1 cellular context compared by ENCODE assay signal in the genomic region with DNA sequence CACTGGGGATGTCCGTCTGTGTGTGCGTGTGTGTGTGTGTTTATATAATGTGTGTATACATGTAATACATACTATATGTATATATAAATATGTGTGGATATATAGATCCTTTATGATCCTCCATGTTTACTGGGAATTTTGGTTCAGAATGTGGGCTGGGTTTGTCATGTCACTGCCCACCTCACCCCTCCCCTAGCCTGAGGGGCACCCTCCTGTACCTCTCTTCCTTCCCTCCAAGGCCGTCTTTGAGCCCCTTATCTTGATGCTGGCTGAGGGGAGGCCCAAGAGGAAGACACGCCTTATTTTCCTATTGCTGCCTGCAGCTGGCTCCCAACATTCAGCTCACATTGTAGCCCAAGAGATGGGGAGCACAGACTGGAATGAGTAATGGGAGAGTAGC.
TF ChIP-seq lines count a peak whose summit lies in the region.

No MANE protein-coding gene starts in this region.

TF ChIP-seq in K562, 482 proteins besides CTCF, POLR2A, EP300 and RAD21:
- TF ChIP-seq, protein P1, sequence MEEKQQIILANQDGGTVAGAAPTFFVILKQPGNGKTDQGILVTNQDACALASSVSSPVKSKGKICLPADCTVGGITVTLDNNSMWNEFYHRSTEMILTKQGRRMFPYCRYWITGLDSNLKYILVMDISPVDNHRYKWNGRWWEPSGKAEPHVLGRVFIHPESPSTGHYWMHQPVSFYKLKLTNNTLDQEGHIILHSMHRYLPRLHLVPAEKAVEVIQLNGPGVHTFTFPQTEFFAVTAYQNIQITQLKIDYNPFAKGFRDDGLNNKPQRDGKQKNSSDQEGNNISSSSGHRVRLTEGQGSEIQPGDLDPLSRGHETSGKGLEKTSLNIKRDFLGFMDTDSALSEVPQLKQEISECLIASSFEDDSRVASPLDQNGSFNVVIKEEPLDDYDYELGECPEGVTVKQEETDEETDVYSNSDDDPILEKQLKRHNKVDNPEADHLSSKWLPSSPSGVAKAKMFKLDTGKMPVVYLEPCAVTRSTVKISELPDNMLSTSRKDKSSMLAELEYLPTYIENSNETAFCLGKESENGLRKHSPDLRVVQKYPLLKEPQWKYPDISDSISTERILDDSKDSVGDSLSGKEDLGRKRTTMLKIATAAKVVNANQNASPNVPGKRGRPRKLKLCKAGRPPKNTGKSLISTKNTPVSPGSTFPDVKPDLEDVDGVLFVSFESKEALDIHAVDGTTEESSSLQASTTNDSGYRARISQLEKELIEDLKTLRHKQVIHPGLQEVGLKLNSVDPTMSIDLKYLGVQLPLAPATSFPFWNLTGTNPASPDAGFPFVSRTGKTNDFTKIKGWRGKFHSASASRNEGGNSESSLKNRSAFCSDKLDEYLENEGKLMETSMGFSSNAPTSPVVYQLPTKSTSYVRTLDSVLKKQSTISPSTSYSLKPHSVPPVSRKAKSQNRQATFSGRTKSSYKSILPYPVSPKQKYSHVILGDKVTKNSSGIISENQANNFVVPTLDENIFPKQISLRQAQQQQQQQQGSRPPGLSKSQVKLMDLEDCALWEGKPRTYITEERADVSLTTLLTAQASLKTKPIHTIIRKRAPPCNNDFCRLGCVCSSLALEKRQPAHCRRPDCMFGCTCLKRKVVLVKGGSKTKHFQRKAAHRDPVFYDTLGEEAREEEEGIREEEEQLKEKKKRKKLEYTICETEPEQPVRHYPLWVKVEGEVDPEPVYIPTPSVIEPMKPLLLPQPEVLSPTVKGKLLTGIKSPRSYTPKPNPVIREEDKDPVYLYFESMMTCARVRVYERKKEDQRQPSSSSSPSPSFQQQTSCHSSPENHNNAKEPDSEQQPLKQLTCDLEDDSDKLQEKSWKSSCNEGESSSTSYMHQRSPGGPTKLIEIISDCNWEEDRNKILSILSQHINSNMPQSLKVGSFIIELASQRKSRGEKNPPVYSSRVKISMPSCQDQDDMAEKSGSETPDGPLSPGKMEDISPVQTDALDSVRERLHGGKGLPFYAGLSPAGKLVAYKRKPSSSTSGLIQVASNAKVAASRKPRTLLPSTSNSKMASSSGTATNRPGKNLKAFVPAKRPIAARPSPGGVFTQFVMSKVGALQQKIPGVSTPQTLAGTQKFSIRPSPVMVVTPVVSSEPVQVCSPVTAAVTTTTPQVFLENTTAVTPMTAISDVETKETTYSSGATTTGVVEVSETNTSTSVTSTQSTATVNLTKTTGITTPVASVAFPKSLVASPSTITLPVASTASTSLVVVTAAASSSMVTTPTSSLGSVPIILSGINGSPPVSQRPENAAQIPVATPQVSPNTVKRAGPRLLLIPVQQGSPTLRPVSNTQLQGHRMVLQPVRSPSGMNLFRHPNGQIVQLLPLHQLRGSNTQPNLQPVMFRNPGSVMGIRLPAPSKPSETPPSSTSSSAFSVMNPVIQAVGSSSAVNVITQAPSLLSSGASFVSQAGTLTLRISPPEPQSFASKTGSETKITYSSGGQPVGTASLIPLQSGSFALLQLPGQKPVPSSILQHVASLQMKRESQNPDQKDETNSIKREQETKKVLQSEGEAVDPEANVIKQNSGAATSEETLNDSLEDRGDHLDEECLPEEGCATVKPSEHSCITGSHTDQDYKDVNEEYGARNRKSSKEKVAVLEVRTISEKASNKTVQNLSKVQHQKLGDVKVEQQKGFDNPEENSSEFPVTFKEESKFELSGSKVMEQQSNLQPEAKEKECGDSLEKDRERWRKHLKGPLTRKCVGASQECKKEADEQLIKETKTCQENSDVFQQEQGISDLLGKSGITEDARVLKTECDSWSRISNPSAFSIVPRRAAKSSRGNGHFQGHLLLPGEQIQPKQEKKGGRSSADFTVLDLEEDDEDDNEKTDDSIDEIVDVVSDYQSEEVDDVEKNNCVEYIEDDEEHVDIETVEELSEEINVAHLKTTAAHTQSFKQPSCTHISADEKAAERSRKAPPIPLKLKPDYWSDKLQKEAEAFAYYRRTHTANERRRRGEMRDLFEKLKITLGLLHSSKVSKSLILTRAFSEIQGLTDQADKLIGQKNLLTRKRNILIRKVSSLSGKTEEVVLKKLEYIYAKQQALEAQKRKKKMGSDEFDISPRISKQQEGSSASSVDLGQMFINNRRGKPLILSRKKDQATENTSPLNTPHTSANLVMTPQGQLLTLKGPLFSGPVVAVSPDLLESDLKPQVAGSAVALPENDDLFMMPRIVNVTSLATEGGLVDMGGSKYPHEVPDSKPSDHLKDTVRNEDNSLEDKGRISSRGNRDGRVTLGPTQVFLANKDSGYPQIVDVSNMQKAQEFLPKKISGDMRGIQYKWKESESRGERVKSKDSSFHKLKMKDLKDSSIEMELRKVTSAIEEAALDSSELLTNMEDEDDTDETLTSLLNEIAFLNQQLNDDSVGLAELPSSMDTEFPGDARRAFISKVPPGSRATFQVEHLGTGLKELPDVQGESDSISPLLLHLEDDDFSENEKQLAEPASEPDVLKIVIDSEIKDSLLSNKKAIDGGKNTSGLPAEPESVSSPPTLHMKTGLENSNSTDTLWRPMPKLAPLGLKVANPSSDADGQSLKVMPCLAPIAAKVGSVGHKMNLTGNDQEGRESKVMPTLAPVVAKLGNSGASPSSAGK (IDR thresholded peaks at IDR 0.05), result no peak
- TF ChIP-seq RBFOX2 (IDR thresholded peaks at IDR 0.05; ENCODE audit: low read depth, low read length) (no peak), ZNF23 (CRISPR knock-in tag; IDR thresholded peaks at IDR 0.05) (no peak), RB1 (IDR thresholded peaks at IDR 0.05; ENCODE audit: low read depth) (no peak), HNRNPK (IDR thresholded peaks at IDR 0.05; ENCODE audit: low read depth, low read length, poor library complexity, severe bottlenecking) (no peak), POLR2B (IDR thresholded peaks at IDR 0.05; ENCODE audit: low read depth, partially characterized antibody) (no peak), ETV6 (IDR thresholded peaks at IDR 0.05; ENCODE audit: borderline replicate concordance in 1 of 2, low read depth in 2 of 2, low read length in 1 of 2) (no peak), ETV6 (CRISPR knock-in tag; IDR thresholded peaks at IDR 0.05; ENCODE audit: borderline replicate concordance) (no peak), ZBTB7A (IDR thresholded peaks at IDR 0.05; ENCODE audit: borderline replicate concordance, control insufficient read depth, low read depth, low read length) (no peak), ZBTB17 (CRISPR knock-in tag; IDR thresholded peaks at IDR 0.05) (no peak), ZNF134 (CRISPR knock-in tag; conservative IDR thresholded peaks at IDR 0.05) (no peak), TFAM (CRISPR knock-in tag; conservative IDR thresholded peaks at IDR 0.05) (no peak), NFE2L1 (tag; IDR thresholded peaks at IDR 0.05; ENCODE audit: borderline replicate concordance, low read depth) (no peak), POLR3G (IDR thresholded peaks at IDR 0.05; ENCODE audit: extremely low read depth, insufficient read length, insufficient replicate concordance) (no peak), ZNF445 (CRISPR knock-in tag; IDR thresholded peaks at IDR 0.05; ENCODE audit: low read depth) (no peak), SMAD3 (CRISPR knock-in tag; conservative IDR thresholded peaks at IDR 0.05) (no peak), ARNT (IDR thresholded peaks at IDR 0.05) (no peak), ATF7 (IDR thresholded peaks at IDR 0.05) (no peak)
- TF ChIP-seq, protein P2, sequence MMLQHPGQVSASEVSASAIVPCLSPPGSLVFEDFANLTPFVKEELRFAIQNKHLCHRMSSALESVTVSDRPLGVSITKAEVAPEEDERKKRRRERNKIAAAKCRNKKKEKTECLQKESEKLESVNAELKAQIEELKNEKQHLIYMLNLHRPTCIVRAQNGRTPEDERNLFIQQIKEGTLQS (IDR thresholded peaks at IDR 0.05), result no peak
- TF ChIP-seq, protein P2 (CRISPR knock-in tag; conservative IDR thresholded peaks at IDR 0.05), result no peak
- TF ChIP-seq, protein P3, sequence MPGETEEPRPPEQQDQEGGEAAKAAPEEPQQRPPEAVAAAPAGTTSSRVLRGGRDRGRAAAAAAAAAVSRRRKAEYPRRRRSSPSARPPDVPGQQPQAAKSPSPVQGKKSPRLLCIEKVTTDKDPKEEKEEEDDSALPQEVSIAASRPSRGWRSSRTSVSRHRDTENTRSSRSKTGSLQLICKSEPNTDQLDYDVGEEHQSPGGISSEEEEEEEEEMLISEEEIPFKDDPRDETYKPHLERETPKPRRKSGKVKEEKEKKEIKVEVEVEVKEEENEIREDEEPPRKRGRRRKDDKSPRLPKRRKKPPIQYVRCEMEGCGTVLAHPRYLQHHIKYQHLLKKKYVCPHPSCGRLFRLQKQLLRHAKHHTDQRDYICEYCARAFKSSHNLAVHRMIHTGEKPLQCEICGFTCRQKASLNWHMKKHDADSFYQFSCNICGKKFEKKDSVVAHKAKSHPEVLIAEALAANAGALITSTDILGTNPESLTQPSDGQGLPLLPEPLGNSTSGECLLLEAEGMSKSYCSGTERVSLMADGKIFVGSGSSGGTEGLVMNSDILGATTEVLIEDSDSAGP (CRISPR knock-in tag; IDR thresholded peaks at IDR 0.05), result no peak
- TF ChIP-seq, protein P4, sequence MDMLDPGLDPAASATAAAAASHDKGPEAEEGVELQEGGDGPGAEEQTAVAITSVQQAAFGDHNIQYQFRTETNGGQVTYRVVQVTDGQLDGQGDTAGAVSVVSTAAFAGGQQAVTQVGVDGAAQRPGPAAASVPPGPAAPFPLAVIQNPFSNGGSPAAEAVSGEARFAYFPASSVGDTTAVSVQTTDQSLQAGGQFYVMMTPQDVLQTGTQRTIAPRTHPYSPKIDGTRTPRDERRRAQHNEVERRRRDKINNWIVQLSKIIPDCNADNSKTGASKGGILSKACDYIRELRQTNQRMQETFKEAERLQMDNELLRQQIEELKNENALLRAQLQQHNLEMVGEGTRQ (CRISPR knock-in tag; IDR thresholded peaks at IDR 0.05), result no peak
